Comparison of ENCODE assay signal across 17 cellular contexts in the genomic region with DNA sequence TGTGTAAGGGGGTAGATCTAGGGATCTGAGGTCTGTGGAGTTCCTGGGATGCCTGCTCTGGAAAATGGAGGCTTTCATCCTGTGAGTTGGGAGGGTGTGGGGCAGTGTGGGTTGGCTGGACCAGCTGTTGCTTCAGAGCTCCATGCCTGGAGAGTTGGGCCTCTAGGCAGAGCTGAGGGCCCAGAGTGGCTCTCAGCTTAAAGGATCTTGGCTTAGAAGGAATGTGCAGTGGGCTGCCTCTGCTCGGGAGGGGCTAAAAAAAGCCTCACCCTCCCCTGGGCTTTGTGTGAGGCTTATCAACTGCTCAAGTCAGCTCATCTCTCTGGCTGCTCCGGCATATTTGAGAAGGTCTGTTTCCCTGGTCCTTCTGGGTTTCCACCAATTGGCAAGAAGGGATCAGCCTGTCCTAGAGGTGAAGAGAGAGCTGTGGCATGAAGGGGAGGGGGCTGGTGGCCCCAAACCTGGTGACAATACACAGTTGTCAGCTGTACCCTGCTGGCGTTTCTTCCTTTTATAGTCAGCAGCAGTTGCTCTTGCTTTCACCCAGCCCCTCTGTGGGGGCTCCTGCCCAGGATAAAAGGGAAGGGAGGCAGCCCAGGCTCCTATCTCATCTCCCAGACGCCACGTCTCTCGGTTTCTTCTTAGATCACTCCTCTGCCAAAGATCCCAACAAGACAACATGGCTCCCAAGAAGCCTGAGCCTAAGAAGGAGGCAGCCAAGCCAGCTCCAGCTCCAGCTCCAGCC. TPM values are rescaled to one million over a fixed set of nuclear protein-coding genes. Genes with fewer than 3 reads are reported as not detected.
A peak's percentile ranks its signal among the peaks of the same experiment; 100 is the strongest.
DNase-seq lines count a peak whose midpoint lies in the region; ATAC-seq, FAIRE-seq and TF ChIP-seq lines count a peak whose summit lies in the region.
"Had no signal": no experiment of that assay in that cellular context is flagged by ENCODE, and none has a peak within 500 bp of the region (broad histone marks: within the 10 kb centered on the region; RNA-seq: fewer than 3 reads in every experiment).

Gene MYL4 (plus strand): TSS at position 605 of the 745 bp plus-strand sequence. CDS start 75 bp downstream, at position 680.

- no peaks in the 10 kb centered on the region for H3K79me2 ChIP-seq in GM12878 (ENCODE audit: control insufficient read depth, insufficient read depth, low read length)

- H3K9ac ChIP-seq in GM12878 (ENCODE audit: control insufficient read depth, insufficient read depth, low read length), result no peak within 1 kb of the TSS

- intact Hi-C loops in activated CD8-positive, alpha-beta T cell treated with anti-CD3 and anti-CD28 coated beads for 36 hours (cut with micrococcal nuclease), result no loop called here
- intact Hi-C loops in GM12878 (cut with micrococcal nuclease; ENCODE audit: unreplicated experiment) (no loop called here), left lung (cut with DNase I) (no loop called here)

- POLR2A ChIA-PET in activated CD8-positive, alpha-beta T cell treated with anti-CD3 and anti-CD28 coated beads, Interleukin-2, amount 10 ng/mL, durations not matched to agents 7 days and 5 days (lab: Charles Lee), result no interaction called here
- POLR2A ChIA-PET in activated CD8-positive, alpha-beta T cell treated with anti-CD3 and anti-CD28 coated beads for 36 hours (lab: Charles Lee), result no interaction called here
- POLR2A ChIA-PET in GM12878 (lab: Charles Lee), result interaction anchor here (0.6 to 2.4 kb wide), 6 partner anchors 9 to 300 kb away, joined by 3 to 6 read pairs (median 4); no protein-coding TSS in a partner anchor

- peaks cover 50% of the 10 kb centered on the region for H3K4me1 ChIP-seq in GM12878 (ENCODE audit: control insufficient read depth, insufficient read depth, low read length)
- peaks cover 13 to 17% of the 10 kb centered on the region in 2 donors for H3K4me1 ChIP-seq in left lung

- no peak for TF ChIP-seq POLR2A in GM12878 (IDR thresholded peaks at IDR 0.05; ENCODE audit: low read depth, low read length)

- RAD21 ChIA-PET in GM12878 (lab: Charles Lee; ENCODE audit: unreplicated experiment), result interaction anchor here (0.8 to 3.9 kb wide), 5 partner anchors 21 to 70 kb away, joined by 3 to 20 read pairs (median 3); no protein-coding TSS in a partner anchor

- peak within 1 kb of the TSS; percentile 4; the same call in 1 of the 2 replicates for H3K4me2 ChIP-seq in GM12878 (ENCODE audit: control insufficient read depth, insufficient read depth)

- no peak for TF ChIP-seq CTCF in activated CD8-positive, alpha-beta T cell treated with anti-CD3 and anti-CD28 coated beads for 36 hours (IDR thresholded peaks at IDR 0.05)
- TF ChIP-seq CTCF in GM12878 (IDR thresholded peaks at IDR 0.05 in 2 of 3, conservative IDR thresholded peaks at IDR 0.05 in 1 of 3; ENCODE audit: control insufficient read depth in 2 of 3, extremely low read depth in 1 of 3, insufficient read depth in 1 of 3, low read depth in 3 of 3, low read length in 3 of 3) (no peak), type B pancreatic cell (conservative IDR thresholded peaks at IDR 0.05) (no peak), left lung (IDR thresholded peaks at IDR 0.05) (no peak)

- SMC1A ChIA-PET in GM12878 (lab: Charles Lee; ENCODE audit: uncharacterized antibody, unreplicated experiment), result interaction anchor here (1.1 to 9.3 kb wide), 9 partner anchors 9 to 107 kb away, joined by 3 to 79 read pairs (median 21); partner anchors contain the start of gene CDC27

- no peaks in the 10 kb centered on the region for H3K9me3 ChIP-seq in GM12878 (replicated peaks; ENCODE audit: control insufficient read depth, insufficient read depth, low read length)
- H3K9me3 ChIP-seq in left lung, result no peaks in the 10 kb centered on the region

- peak within 1 kb of the TSS; percentile 27 for H3K27ac Mint-ChIP-seq in activated CD8-positive, alpha-beta T cell treated with anti-CD3 and anti-CD28 coated beads, Interleukin-2, amount 10 ng/mL, durations not matched to agents 7 days and 5 days
- H3K27ac Mint-ChIP-seq in activated CD8-positive, alpha-beta T cell treated with anti-CD3 and anti-CD28 coated beads for 36 hours, result no peak within 1 kb of the TSS
- peak within 1 kb of the TSS; percentile 69 for H3K27ac Mint-ChIP-seq in type B pancreatic cell

- H3K4me1 Mint-ChIP-seq in activated CD8-positive, alpha-beta T cell treated with anti-CD3 and anti-CD28 coated beads, Interleukin-2, amount 10 ng/mL, durations not matched to agents 7 days and 5 days (ENCODE audit: low read depth), result peaks cover 38% of the 10 kb centered on the region
- peaks cover 36% of the 10 kb centered on the region for H3K4me1 Mint-ChIP-seq in activated CD8-positive, alpha-beta T cell treated with anti-CD3 and anti-CD28 coated beads for 36 hours (ENCODE audit: low read depth)
- peaks cover 31% of the 10 kb centered on the region for H3K4me1 Mint-ChIP-seq in type B pancreatic cell (ENCODE audit: unreplicated experiment)

- H3K27ac ChIP-seq in GM12878 (ENCODE audit: control insufficient read depth, insufficient read depth) (no peak within 1 kb of the TSS), left lung (no peak within 1 kb of the TSS)

- TF ChIP-seq EP300 in GM12878 (IDR thresholded peaks at IDR 0.05; ENCODE audit: borderline replicate concordance in 1 of 2, control insufficient read depth in 1 of 2, low read depth in 2 of 2, low read length in 2 of 2), result no peak

- TF ChIP-seq RAD21 in GM12878 (IDR thresholded peaks at IDR 0.05; ENCODE audit: insufficient read depth, low read depth, low read length), result no peak

- H2AFZ ChIP-seq in GM12878 (ENCODE audit: control insufficient read depth, low read depth, low read length), result peak within 1 kb of the TSS; percentile 45; the same call in 1 of the 2 replicates

- no peaks in the 10 kb centered on the region for H3K36me3 Mint-ChIP-seq in activated CD8-positive, alpha-beta T cell treated with anti-CD3 and anti-CD28 coated beads, Interleukin-2, amount 10 ng/mL, durations not matched to agents 7 days and 5 days (ENCODE audit: low read depth)
- no peaks in the 10 kb centered on the region for H3K36me3 Mint-ChIP-seq in activated CD8-positive, alpha-beta T cell treated with anti-CD3 and anti-CD28 coated beads for 36 hours (ENCODE audit: low read depth)
- H3K36me3 Mint-ChIP-seq in type B pancreatic cell, result no peaks in the 10 kb centered on the region

- no peaks in the 10 kb centered on the region for H3K9me3 Mint-ChIP-seq in activated CD8-positive, alpha-beta T cell treated with anti-CD3 and anti-CD28 coated beads, Interleukin-2, amount 10 ng/mL, durations not matched to agents 7 days and 5 days (ENCODE audit: insufficient read depth)
- no peaks in the 10 kb centered on the region for H3K9me3 Mint-ChIP-seq in activated CD8-positive, alpha-beta T cell treated with anti-CD3 and anti-CD28 coated beads for 36 hours
- H3K9me3 Mint-ChIP-seq in type B pancreatic cell, result no peaks in the 10 kb centered on the region

- no peak within 1 kb of the TSS for H3K4me3 Mint-ChIP-seq in activated CD8-positive, alpha-beta T cell treated with anti-CD3 and anti-CD28 coated beads, Interleukin-2, amount 10 ng/mL, durations not matched to agents 7 days and 5 days
- no peak within 1 kb of the TSS for H3K4me3 Mint-ChIP-seq in activated CD8-positive, alpha-beta T cell treated with anti-CD3 and anti-CD28 coated beads for 36 hours
- H3K4me3 Mint-ChIP-seq in type B pancreatic cell, result no peak within 1 kb of the TSS

- WGBS in GM12878 (ENCODE audit: insufficient coverage, insufficient replicate concordance, low lambda C conversion rate, missing lambda C conversion rate), result 76% methylated on average over 6 of the region's 6 CpGs

- H3K27me3 Mint-ChIP-seq in activated CD8-positive, alpha-beta T cell treated with anti-CD3 and anti-CD28 coated beads, Interleukin-2, amount 10 ng/mL, durations not matched to agents 7 days and 5 days (ENCODE audit: low read depth), result peaks cover 18% of the 10 kb centered on the region
- no peaks in the 10 kb centered on the region for H3K27me3 Mint-ChIP-seq in activated CD8-positive, alpha-beta T cell treated with anti-CD3 and anti-CD28 coated beads for 36 hours
- no peaks in the 10 kb centered on the region for H3K27me3 Mint-ChIP-seq in type B pancreatic cell

- H3K36me3 ChIP-seq in GM12878 (ENCODE audit: control insufficient read depth in 2 of 2, insufficient read depth in 2 of 2, low read length in 1 of 2) (no peaks in the 10 kb centered on the region), left lung (no peaks in the 10 kb centered on the region)

- no peaks in the 10 kb centered on the region for H4K20me1 ChIP-seq in GM12878 (ENCODE audit: control insufficient read depth, insufficient read depth)

- CTCF ChIA-PET in activated CD8-positive, alpha-beta T cell treated with anti-CD3 and anti-CD28 coated beads, Interleukin-2, amount 10 ng/mL, durations not matched to agents 7 days and 5 days (lab: Charles Lee), result interaction anchor here (1.0 to 3.1 kb wide), 2 partner anchors 21 to 107 kb away, joined by 3 to 10 read pairs; no protein-coding TSS in a partner anchor
- CTCF ChIA-PET in activated CD8-positive, alpha-beta T cell treated with anti-CD3 and anti-CD28 coated beads for 36 hours (lab: Charles Lee), result interaction anchor here (0.9 to 1.3 kb wide), 2 partner anchors 107 to 407 kb away, joined by 3 to 5 read pairs; no protein-coding TSS in a partner anchor
- CTCF ChIA-PET in GM12878 (lab: Yijun Ruan, JAX), result interaction anchor here (5.5 kb wide), 1 partner anchor 22 kb away, joined by 40 read pairs; no protein-coding TSS in a partner anchor

- no peak for DNase-seq in activated CD8-positive, alpha-beta T cell treated with anti-CD3 and anti-CD28 coated beads, Interleukin-2, amount 10 ng/mL, durations not matched to agents 7 days and 5 days
- no peak for DNase-seq in activated CD8-positive, alpha-beta T cell treated with anti-CD3 and anti-CD28 coated beads for 36 hours
- no peak for DNase-seq in GM12878 (ENCODE audit: low read depth, low spot score)
- peak; percentile 80 for DNase-seq in islet precursor cell
- no peak for DNase-seq in type B pancreatic cell (ENCODE audit: extremely low spot score, unreplicated experiment)
- no peak for DNase-seq in LoVo (ENCODE audit: low spot score)
- DNase-seq in left lung, result no peak
- DNase-seq: activated CD8-positive, alpha-beta memory T cell treated with anti-CD3 and anti-CD28 coated beads for 24 hours; activated naive CD4-positive, alpha-beta T cell treated with anti-CD3 and anti-CD28 coated beads, Interleukin-2, amount 50 U/mL, for 16 hours; NCI-H1417 treated with DMSO at 0.1 percent for 48 hours; NCI-H446; small intestine had no signal

- no peak for FAIRE-seq in GM12878 (lab: Jason Lieb, UNC)
- FAIRE-seq: small intestine had no signal

- H3K4me3 ChIP-seq in GM12878 (no peak within 1 kb of the TSS), left lung (no peak within 1 kb of the TSS)

- no peaks in the 10 kb centered on the region for H3K27me3 ChIP-seq in GM12878 (replicated peaks in 1 of 2; ENCODE audit: control insufficient read depth in 2 of 2, insufficient read depth in 2 of 2, low read length in 1 of 2)
- H3K27me3 ChIP-seq in left lung, result no peaks in the 10 kb centered on the region

- ATAC-seq in activated CD8-positive, alpha-beta T cell treated with anti-CD3 and anti-CD28 coated beads, Interleukin-2, amount 10 ng/mL, durations not matched to agents 7 days and 5 days, result no peak
- no peak for ATAC-seq in activated CD8-positive, alpha-beta T cell treated with anti-CD3 and anti-CD28 coated beads for 36 hours
- ATAC-seq in GM12878, result no peak
- ATAC-seq in HG02885 (IDR thresholded peaks at IDR 0.05; ENCODE audit: poor library complexity, unreplicated experiment), result no peak
- ATAC-seq in left lung, result no peak

- in situ Hi-C loops in GM12878 (cut with MboI), result no loop called here

- BruUV-seq in GM12878 (replicated peaks; lab: Mats Ljungman, UMichigan), result no TSS peak

RNA-seq across cellular contexts. Expression of gene MYL4, which starts in this region (rescaled TPM):
- total RNA-seq in activated CD8-positive, alpha-beta T cell treated with anti-CD3 and anti-CD28 coated beads, Interleukin-2, amount 10 ng/mL, durations not matched to agents 7 days and 5 days, result not detected
- total RNA-seq in activated CD8-positive, alpha-beta T cell treated with anti-CD3 and anti-CD28 coated beads for 36 hours, result not detected
- total RNA-seq in GM12878 (2013; cell fraction: nucleolus; rRNA removed), result not detected in 2 replicates
- total RNA-seq in GM12878 (2014; rRNA removed) (1.1 TPM in 1 of 2 replicates, not detected in the other), GM12878 (2014; rRNA removed; fragmentation: Illumina TruSeq; extraction: Trizol) (0.41 and 0.58 TPM in 2 replicates), GM12878 (2021) (0.96 TPM in 1 of 2 replicates, not detected in the other), type B pancreatic cell (ENCODE audit: low replicate concordance) (2.4 and 5.1 TPM in 2 replicates), left lung (1 to 10 TPM in 1 of 2 donors, under 1 TPM in 1; 0.99 to 1.3 TPM)
- not detected for polyA plus RNA-seq in GM12878 (2011; ENCODE audit: low read depth)
- polyA plus RNA-seq in GM12878 (2011; rRNA removed) (0.20 TPM in 1 of 2 replicates, not detected in the other), GM12878 (2014; fragmentation: Illumina TruSeq; extraction: Trizol) (0.44 TPM in 1 of 2 replicates, not detected in the other), GM12878 (2014; fragmentation: Nextera tagmentation; extraction: Ambion mirVana) (1 to 10 TPM; 1.2 to 1.5 TPM), GM12878 (2014; rRNA removed) (0.23 and 0.43 TPM in 2 replicates), GM12878 (2016; fragmentation: Nextera tagmentation; extraction: Ambion mirVana) (1 to 10 TPM in 1 of 2 experiments, under 1 TPM in 1; 0.50 to 1.6 TPM)
- 0.13 and 0.17 TPM in 2 replicates for polyA plus RNA-seq in GM12878 (2011; cell fraction: cytosol; rRNA removed)
- 0.29 and 0.37 TPM in 2 replicates for polyA plus RNA-seq in GM12878 (2011; cell fraction: nucleus; rRNA removed)
- polyA plus RNA-seq in GM12878 (2012), result 0.15 TPM in 1 of 2 replicates, not detected in the other
- not detected in 2 replicates for polyA minus RNA-seq in GM12878 (2011; rRNA and poly(A)+ RNA removed)
- not detected in 2 replicates for polyA minus RNA-seq in GM12878 (2011; cell fraction: cytosol; rRNA and poly(A)+ RNA removed)
- not detected in 2 replicates for polyA minus RNA-seq in GM12878 (2011; cell fraction: nucleus; rRNA and poly(A)+ RNA removed)
- total RNA-seq: A172; epithelial cell of proximal tubule; RPMI7951; T-helper 2 cell treated with Interferon-gamma antibody and Interleukin-4, amounts not matched to agents 100 ng/mL and 5 ng/mL, for 36 hours had no signal
